ENCODE assay signal across 26 cellular contexts in the genomic region with DNA sequence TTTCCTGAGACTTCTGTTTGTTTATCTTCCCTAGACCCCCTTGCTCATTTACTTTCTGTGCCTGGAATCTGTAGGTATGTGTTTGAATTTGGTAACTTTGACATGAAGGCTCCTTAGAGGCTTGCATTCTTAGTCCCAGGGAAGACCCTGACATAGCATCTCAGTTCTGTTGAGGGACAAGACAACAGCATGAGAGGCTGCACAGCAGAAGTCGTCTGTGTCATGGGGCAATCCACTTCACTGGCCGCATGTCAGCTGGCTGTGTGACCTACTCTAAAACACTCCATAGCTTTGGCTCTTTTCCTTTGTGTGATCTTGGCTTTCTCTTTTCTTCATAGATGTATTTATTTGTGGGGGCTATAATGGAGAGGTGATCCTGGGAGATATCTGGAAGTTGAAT.
"Had no signal": no experiment of that assay in that cellular context is flagged by ENCODE, and none has a peak within 500 bp of the region (broad histone marks: within the 10 kb centered on the region; RNA-seq: fewer than 3 reads in every experiment).

No MANE protein-coding gene starts in this region.

- H3K27ac Mint-ChIP-seq: activated CD4-positive, alpha-beta memory T cell treated with anti-CD3 and anti-CD28 coated beads for 36 hours; activated CD4-positive, alpha-beta T cell treated with anti-CD3 and anti-CD28 coated beads for 36 hours; activated CD4-positive, alpha-beta T cell treated with anti-CD3 and anti-CD28 coated beads, Interleukin-2, amount 10 ng/mL, durations not matched to agents 24 days and 14 days; activated CD8-positive, alpha-beta memory T cell treated with anti-CD3 and anti-CD28 coated beads, Interleukin-2, amount 10 ng/mL, durations not matched to agents 7 days and 5 days; activated CD8-positive, alpha-beta T cell treated with anti-CD3 and anti-CD28 coated beads, Interleukin-2, amount 10 ng/mL, durations not matched to agents 7 days and 5 days; activated naive CD4-positive, alpha-beta T cell treated with anti-CD3 and anti-CD28 coated beads, Interleukin-2, amount 10 ng/mL, durations not matched to agents 7 days and 5 days; activated naive CD4-positive, alpha-beta T cell treated with anti-CD3 and anti-CD28 coated beads, Interleukin-2, amount 50 U/mL, for 72 hours; activated naive CD8-positive, alpha-beta T cell treated with anti-CD3 and anti-CD28 coated beads, Interleukin-2, amount 10 ng/mL, durations not matched to agents 7 days and 5 days; activated T-cell treated with anti-CD3 and anti-CD28 coated beads, Interleukin-2, amount 50 U/mL, for 72 hours; dendritic cell treated with granulocyte-macrophage colony-stimulating factor and Interleukin-4, amounts not matched to agents 40 ng/mL and 50 ng/mL, for 4 days; endodermal cell had no signal

- H3K9me3 Mint-ChIP-seq: activated CD4-positive, alpha-beta memory T cell treated with anti-CD3 and anti-CD28 coated beads for 36 hours; activated CD4-positive, alpha-beta T cell treated with anti-CD3 and anti-CD28 coated beads, Interleukin-2, amount 10 ng/mL, durations not matched to agents 24 days and 14 days; activated naive CD4-positive, alpha-beta T cell treated with anti-CD3 and anti-CD28 coated beads, Interleukin-2, amount 10 ng/mL, durations not matched to agents 7 days and 5 days; activated naive CD4-positive, alpha-beta T cell treated with anti-CD3 and anti-CD28 coated beads, Interleukin-2, amount 50 U/mL, for 72 hours; activated naive CD8-positive, alpha-beta T cell treated with anti-CD3 and anti-CD28 coated beads, Interleukin-2, amount 10 ng/mL, durations not matched to agents 7 days and 5 days; activated T-cell treated with anti-CD3 and anti-CD28 coated beads, Interleukin-2, amount 50 U/mL, for 72 hours; central memory CD8-positive, alpha-beta T cell; dendritic cell treated with granulocyte-macrophage colony-stimulating factor and Interleukin-4, amounts not matched to agents 40 ng/mL and 50 ng/mL, for 4 days; endodermal cell had no signal

- H3K4me1 Mint-ChIP-seq: activated CD4-positive, alpha-beta T cell treated with anti-CD3 and anti-CD28 coated beads for 36 hours; activated CD4-positive, alpha-beta T cell treated with anti-CD3 and anti-CD28 coated beads, Interleukin-2, amount 10 ng/mL, durations not matched to agents 24 days and 14 days; activated CD8-positive, alpha-beta memory T cell treated with anti-CD3 and anti-CD28 coated beads, Interleukin-2, amount 10 ng/mL, durations not matched to agents 7 days and 5 days; activated naive CD4-positive, alpha-beta T cell treated with anti-CD3 and anti-CD28 coated beads, Interleukin-2, amount 10 ng/mL, durations not matched to agents 7 days and 5 days; central memory CD8-positive, alpha-beta T cell had no signal

- ATAC-seq: activated CD4-positive, alpha-beta T cell treated with anti-CD3 and anti-CD28 coated beads for 36 hours; activated CD8-positive, alpha-beta memory T cell treated with anti-CD3 and anti-CD28 coated beads, Interleukin-2, amount 10 ng/mL, durations not matched to agents 7 days and 5 days; activated CD8-positive, alpha-beta T cell treated with anti-CD3 and anti-CD28 coated beads, Interleukin-2, amount 10 ng/mL, durations not matched to agents 7 days and 5 days; activated naive CD4-positive, alpha-beta T cell treated with anti-CD3 and anti-CD28 coated beads, Interleukin-2, amount 50 U/mL, for 72 hours; activated T-cell treated with anti-CD3 and anti-CD28 coated beads, Interleukin-2, amount 50 U/mL, for 72 hours; esophagus mucosa; heart left ventricle had no signal

- H3K27me3 Mint-ChIP-seq: activated CD4-positive, alpha-beta memory T cell treated with anti-CD3 and anti-CD28 coated beads for 36 hours; activated CD4-positive, alpha-beta T cell treated with anti-CD3 and anti-CD28 coated beads for 36 hours; activated CD4-positive, alpha-beta T cell treated with anti-CD3 and anti-CD28 coated beads, Interleukin-2, amount 10 ng/mL, durations not matched to agents 24 days and 14 days; activated CD8-positive, alpha-beta memory T cell treated with anti-CD3 and anti-CD28 coated beads, Interleukin-2, amount 10 ng/mL, durations not matched to agents 7 days and 5 days; activated naive CD4-positive, alpha-beta T cell treated with anti-CD3 and anti-CD28 coated beads, Interleukin-2, amount 10 ng/mL, durations not matched to agents 7 days and 5 days; activated naive CD8-positive, alpha-beta T cell treated with anti-CD3 and anti-CD28 coated beads, Interleukin-2, amount 10 ng/mL, durations not matched to agents 7 days and 5 days; central memory CD8-positive, alpha-beta T cell; dendritic cell treated with granulocyte-macrophage colony-stimulating factor and Interleukin-4, amounts not matched to agents 40 ng/mL and 50 ng/mL, for 4 days had no signal

- H3K4me3 Mint-ChIP-seq: activated CD4-positive, alpha-beta memory T cell treated with anti-CD3 and anti-CD28 coated beads for 36 hours; activated CD4-positive, alpha-beta T cell treated with anti-CD3 and anti-CD28 coated beads for 36 hours; activated CD4-positive, alpha-beta T cell treated with anti-CD3 and anti-CD28 coated beads, Interleukin-2, amount 10 ng/mL, durations not matched to agents 24 days and 14 days; activated CD8-positive, alpha-beta memory T cell treated with anti-CD3 and anti-CD28 coated beads, Interleukin-2, amount 10 ng/mL, durations not matched to agents 7 days and 5 days; activated CD8-positive, alpha-beta T cell treated with anti-CD3 and anti-CD28 coated beads, Interleukin-2, amount 10 ng/mL, durations not matched to agents 7 days and 5 days; activated naive CD4-positive, alpha-beta T cell treated with anti-CD3 and anti-CD28 coated beads, Interleukin-2, amount 10 ng/mL, durations not matched to agents 7 days and 5 days; activated naive CD8-positive, alpha-beta T cell treated with anti-CD3 and anti-CD28 coated beads, Interleukin-2, amount 10 ng/mL, durations not matched to agents 7 days and 5 days; activated T-cell treated with anti-CD3 and anti-CD28 coated beads, Interleukin-2, amount 50 U/mL, for 72 hours; central memory CD8-positive, alpha-beta T cell; dendritic cell treated with granulocyte-macrophage colony-stimulating factor and Interleukin-4, amounts not matched to agents 40 ng/mL and 50 ng/mL, for 4 days; endodermal cell had no signal

- DNase-seq: activated CD4-positive, alpha-beta memory T cell treated with anti-CD3 and anti-CD28 coated beads for 36 hours; activated CD4-positive, alpha-beta T cell treated with anti-CD3 and anti-CD28 coated beads for 36 hours; activated CD4-positive, alpha-beta T cell treated with anti-CD3 and anti-CD28 coated beads, Interleukin-2, amount 10 ng/mL, durations not matched to agents 24 days and 14 days; activated CD4-positive, CD25-positive, alpha-beta regulatory T cell; activated CD4-positive, CD25-positive, alpha-beta regulatory T cell treated with anti-CD3 and anti-CD28 coated beads, Interleukin-2, amount 50 U/mL, for 72 hours; activated CD8-positive, alpha-beta memory T cell treated with anti-CD3 and anti-CD28 coated beads, Interleukin-2, amount 10 ng/mL, durations not matched to agents 7 days and 5 days; activated CD8-positive, alpha-beta memory T cell treated with anti-CD3 and anti-CD28 coated beads, Interleukin-2, amount 50 U/mL, for 4 hours; activated CD8-positive, alpha-beta T cell treated with anti-CD3 and anti-CD28 coated beads, Interleukin-2, amount 10 ng/mL, durations not matched to agents 7 days and 5 days; activated gamma-delta T cell; activated naive CD4-positive, alpha-beta T cell; activated naive CD4-positive, alpha-beta T cell treated with anti-CD3 and anti-CD28 coated beads, Interleukin-2, amount 10 ng/mL, durations not matched to agents 7 days and 5 days; activated naive CD8-positive, alpha-beta T cell treated with anti-CD3 and anti-CD28 coated beads, Interleukin-2, amount 10 ng/mL, durations not matched to agents 7 days and 5 days; activated T-cell treated with anti-CD3 and anti-CD28 coated beads, Interleukin-2, amount 50 U/mL, for 1 hour; activated T-cell treated with anti-CD3 and anti-CD28 coated beads, Interleukin-2, amount 50 U/mL, for 72 hours; brain microvascular endothelial cell; dorsolateral prefrontal cortex; effector memory CD4-positive, alpha-beta T cell; endodermal cell; foreskin fibroblast; glutamatergic neuron; heart left ventricle; T-helper 2 cell had no signal
